19 cellular contexts compared by ENCODE assay signal in genomic region chr22:26894362-26894761, GRCh38.
DNase-seq lines count a peak whose midpoint lies in the region; ATAC-seq, FAIRE-seq and TF ChIP-seq lines count a peak whose summit lies in the region.
"Had no signal": no experiment of that assay in that cellular context is flagged by ENCODE, and none has a peak within 500 bp of the region (broad histone marks: within the 10 kb centered on the region; RNA-seq: fewer than 3 reads in every experiment).

No MANE protein-coding gene starts in this region.

- H3K4me3 ChIP-seq in thoracic aorta, result no peak overlapping the region
- H3K4me3 ChIP-seq in ovary, result no peak overlapping the region
- H3K4me3 ChIP-seq: dorsolateral prefrontal cortex, GM12878, lower lobe of right lung had no signal

- FAIRE-seq in HTR-8/SVneo (lab: Jason Lieb, UNC), result no peak
- FAIRE-seq: GM12878 had no signal

- intact Hi-C loops in ovary (cut with DNase I), result no loop called here

- H3K36me3 ChIP-seq in thoracic aorta (no peaks in the 10 kb centered on the region), ovary (no peaks in the 10 kb centered on the region)
- H3K36me3 ChIP-seq: lower lobe of right lung had no signal

- TF ChIP-seq CTCF in brain (conservative IDR thresholded peaks at IDR 0.05), result no peak
- TF ChIP-seq CTCF in thoracic aorta (IDR thresholded peaks at IDR 0.05), result no peak
- TF ChIP-seq CTCF in ovary (IDR thresholded peaks at IDR 0.05), result no peak

- H3K27me3 ChIP-seq in thoracic aorta (replicated peaks; ENCODE audit: insufficient read depth) (no peaks in the 10 kb centered on the region), ovary (no peaks in the 10 kb centered on the region)

- H3K9me3 Mint-ChIP-seq in brain, result peaks cover 3 to 18% (median 5%) of the 10 kb centered on the region in 5 experiments
- H3K9me3 Mint-ChIP-seq: activated CD4-positive, alpha-beta memory T cell treated with anti-CD3 and anti-CD28 coated beads, Interleukin-2, amount 10 ng/mL, durations not matched to agents 7 days and 5 days had no signal

- TF ChIP-seq EP300 in ovary (IDR thresholded peaks at IDR 0.05), result no peak

- H3K4me1 Mint-ChIP-seq in brain, result peaks cover 61% of the 10 kb centered on the region
- H3K4me1 Mint-ChIP-seq: activated CD4-positive, alpha-beta memory T cell treated with anti-CD3 and anti-CD28 coated beads, Interleukin-2, amount 10 ng/mL, durations not matched to agents 7 days and 5 days had no signal

- H3K27ac Mint-ChIP-seq in brain, result peak overlapping the region; percentile 0 to 63 (median 42)
- H3K27ac Mint-ChIP-seq: activated CD4-positive, alpha-beta memory T cell treated with anti-CD3 and anti-CD28 coated beads, Interleukin-2, amount 10 ng/mL, durations not matched to agents 7 days and 5 days; CD4-positive, CD25-positive, alpha-beta regulatory T cell had no signal

- no peak for ATAC-seq in thoracic aorta (ENCODE audit: insufficient number of reproducible peaks, low FRiP score, low read depth)
- ATAC-seq: GM12878, right cardiac atrium had no signal

- H3K27me3 Mint-ChIP-seq in brain, result peaks cover 3% of the 10 kb centered on the region

- DNase-seq in DMS53 (lab: John Stamatoyannopoulos, UW), result peak; percentile 18
- no peak for DNase-seq in DMS53 treated with DMSO at 0.1 percent for 48 hours (lab: John Stamatoyannopoulos, UW; ENCODE audit: unreplicated experiment)
- DNase-seq in kidney tubule cell (ENCODE audit: low spot score), result peak; percentile 17
- DNase-seq in thoracic aorta (ENCODE audit: low spot score), result no peak
- DNase-seq in ovary, result no peak
- DNase-seq in middle frontal gyrus (ENCODE audit: extremely low spot score, low spot score), result no peak
- DNase-seq in HTR-8/SVneo (ENCODE audit: insufficient read length, low spot score), result no peak
- DNase-seq: activated CD4-positive, alpha-beta memory T cell treated with anti-CD3 and anti-CD28 coated beads, Interleukin-2, amount 10 ng/mL, durations not matched to agents 7 days and 5 days; anterior cingulate cortex; CD4-positive, CD25-positive, alpha-beta regulatory T cell; dorsolateral prefrontal cortex; lower lobe of right lung; right cardiac atrium; stimulated activated CD4-positive, alpha-beta T cell treated with anti-CD3 and anti-CD28 coated beads, Interleukin-4, amount 100 ng/mL, for 24 hours had no signal

- no peak for TF ChIP-seq POLR2A in ovary (IDR thresholded peaks at IDR 0.05)

- H3K36me3 Mint-ChIP-seq in brain, result peaks cover 5% of the 10 kb centered on the region

- peak overlapping the region in 1 of 5 experiments; percentile 28 for H3K4me3 Mint-ChIP-seq in brain
- H3K4me3 Mint-ChIP-seq: activated CD4-positive, alpha-beta memory T cell treated with anti-CD3 and anti-CD28 coated beads, Interleukin-2, amount 10 ng/mL, durations not matched to agents 7 days and 5 days; CD4-positive, CD25-positive, alpha-beta regulatory T cell had no signal

- no peaks in the 10 kb centered on the region for H3K9me3 ChIP-seq in thoracic aorta
- no peaks in the 10 kb centered on the region for H3K9me3 ChIP-seq in ovary
- H3K9me3 ChIP-seq: lower lobe of right lung had no signal

- H3K27ac ChIP-seq in thoracic aorta (peak overlapping the region; percentile 90 to 91), ovary (no peak overlapping the region)
- H3K27ac ChIP-seq: 22Rv1, dorsolateral prefrontal cortex, HL-60, KMS-11, lower lobe of right lung had no signal

- 51 to 60% (median 52%) methylated on average over 5 of the region's 5 CpGs for WGBS in ovary, 3 donors

- H3K4me1 ChIP-seq in thoracic aorta (ENCODE audit: control insufficient read depth in 1 of 2, low read depth in 2 of 2) (peaks cover 36 to 65% of the 10 kb centered on the region in 2 donors), ovary (ENCODE audit: insufficient read depth) (no peaks in the 10 kb centered on the region)

Comparison
In these comparisons a context has a peak if more than half of its experiments do, and no peak if none do; other contexts are left out.
1. DNase-seq: peak in DMS53 (single experiment) and kidney tubule cell (single experiment); none in DMS53 treated with DMSO at 0.1 percent for 48 hours (single experiment), thoracic aorta (single experiment), ovary (0 of 5), middle frontal gyrus (single experiment) and HTR-8/SVneo (single experiment).
2. H3K27ac ChIP-seq: peak in thoracic aorta (2 of 2); none in ovary (0 of 2).